In the genomic region with DNA sequence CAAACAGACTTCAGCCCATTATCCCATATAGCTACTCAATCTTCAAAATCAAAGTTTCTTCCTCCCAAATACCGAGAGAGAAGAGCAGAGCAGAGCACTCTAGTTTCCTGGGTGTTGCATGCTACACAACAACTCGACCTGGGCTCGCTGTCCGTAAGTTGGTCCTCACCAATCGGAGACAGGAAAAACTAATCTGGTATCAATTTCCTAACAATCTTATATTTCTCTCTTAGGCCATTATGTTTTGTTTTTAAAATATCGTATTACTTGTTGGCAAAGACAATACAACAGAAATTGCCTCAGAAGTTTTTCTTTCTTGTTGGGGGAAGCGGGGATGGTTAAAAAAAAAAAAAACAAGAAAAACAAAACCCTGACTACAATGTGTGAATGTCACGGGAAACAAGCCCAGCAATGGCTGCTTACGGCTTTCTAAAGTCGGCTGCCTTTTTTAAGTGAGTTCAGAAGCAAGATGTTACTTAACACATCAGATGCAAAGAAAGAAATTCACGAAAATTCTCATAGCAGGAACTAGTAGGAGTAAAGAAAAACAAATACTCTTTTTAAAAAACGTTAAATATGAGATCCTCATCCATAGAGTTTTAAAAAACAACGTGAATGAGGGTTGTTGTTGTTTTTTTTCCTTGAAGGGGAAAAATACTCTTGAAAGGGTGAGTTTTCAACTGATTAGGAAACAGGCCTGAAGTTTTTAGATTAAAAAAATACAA, we compare ENCODE assay signal across 8 cellular contexts.
DNase-seq lines count a peak whose midpoint lies in the region; ATAC-seq and TF ChIP-seq lines count a peak whose summit lies in the region.

No MANE protein-coding gene starts in this region.

- peaks cover 37% of the 10 kb centered on the region for H3K4me1 ChIP-seq in ACC112 (ENCODE audit: control insufficient read depth, insufficient read depth, low read length, unreplicated experiment)
- no peaks in the 10 kb centered on the region for H3K4me1 ChIP-seq in effector memory CD4-positive, alpha-beta T cell (ENCODE audit: control insufficient read depth, insufficient read depth, low read length, poor library complexity, severe bottlenecking)
- peaks cover 25 to 35% of the 10 kb centered on the region in 2 donors for H3K4me1 ChIP-seq in muscle layer of duodenum (ENCODE audit: control insufficient read depth in 1 of 2, insufficient read depth in 2 of 2, low read length in 2 of 2)

- H3K36me3 ChIP-seq in ACC112 (ENCODE audit: insufficient read depth, low read length) (no peaks in the 10 kb centered on the region), muscle layer of duodenum (ENCODE audit: control insufficient read depth in 1 of 2, insufficient read depth in 2 of 2, low read length in 2 of 2) (peaks cover 0 to 28% of the 10 kb centered on the region in 2 donors)
- no peaks in the 10 kb centered on the region for H3K36me3 ChIP-seq in effector memory CD4-positive, alpha-beta T cell (ENCODE audit: control insufficient read depth, insufficient read depth, low read length)

- TF ChIP-seq CTCF in GM10266 (IDR thresholded peaks at IDR 0.05; ENCODE audit: control insufficient read depth, insufficient read depth, low read depth, missing control alignments): no peak

- ATAC-seq in HG02884 (IDR thresholded peaks at IDR 0.05; ENCODE audit: unreplicated experiment): no peak
- no peak for ATAC-seq in GM21717 (IDR thresholded peaks at IDR 0.05; ENCODE audit: unreplicated experiment)

- H3K4me3 ChIP-seq in ACC112 (ENCODE audit: low read depth, low read length) (peak overlapping the region; percentile 82), muscle layer of duodenum (ENCODE audit: low read depth in 1 of 2, low read length in 2 of 2) (peak overlapping the region; percentile 80 to 96)
- peak overlapping the region; percentile 84 for H3K4me3 ChIP-seq in effector memory CD4-positive, alpha-beta T cell (ENCODE audit: insufficient read depth, low read depth, low read length, poor library complexity, severe bottlenecking)

- no peaks in the 10 kb centered on the region for H3K9me3 ChIP-seq in effector memory CD4-positive, alpha-beta T cell (ENCODE audit: control insufficient read depth, low read length)
- H3K9me3 ChIP-seq in muscle layer of duodenum (ENCODE audit: control insufficient read depth in 1 of 2, low read length in 2 of 2): no peaks in the 10 kb centered on the region

- DNase-seq in GM10266 (ENCODE audit: extremely low spot score) (peak; percentile 24), RKO (ENCODE audit: low spot score) (peak; percentile 67)
- no peak for DNase-seq in effector memory CD4-positive, alpha-beta T cell
- no peak for DNase-seq in stimulated activated CD4-positive, alpha-beta T cell treated with anti-CD3 and anti-CD28 coated beads, Interleukin-4, amount 100 ng/mL, for 24 hours

- H3K27me3 ChIP-seq in ACC112 (ENCODE audit: insufficient read depth, low read length) (no peaks in the 10 kb centered on the region), muscle layer of duodenum (ENCODE audit: low read depth, low read length) (no peaks in the 10 kb centered on the region)
- no peaks in the 10 kb centered on the region for H3K27me3 ChIP-seq in effector memory CD4-positive, alpha-beta T cell (replicated peaks; ENCODE audit: control insufficient read depth, insufficient read depth, low read length, poor library complexity, severe bottlenecking)

- H2AFZ ChIP-seq in ACC112 (ENCODE audit: low read length, unreplicated experiment): no peak overlapping the region

- peaks cover 57% of the 10 kb centered on the region for H3K79me2 ChIP-seq in ACC112 (ENCODE audit: control insufficient read depth, insufficient read depth, low read length, unreplicated experiment)

- H3K27ac ChIP-seq in ACC112 (ENCODE audit: low read depth, low read length) (peak overlapping the region; percentile 98), muscle layer of duodenum (ENCODE audit: low read length) (peak overlapping the region; percentile 97)
- H3K27ac ChIP-seq in effector memory CD4-positive, alpha-beta T cell (ENCODE audit: insufficient read depth, low read length, poor library complexity, severe bottlenecking): peak overlapping the region; percentile 85

Comparison
In these comparisons a context has a peak if more than half of its experiments do, and no peak if none do; other contexts are left out.
1. DNase-seq: peak in GM10266 (single experiment) and RKO (single experiment); none in effector memory CD4-positive, alpha-beta T cell (0 of 3) and stimulated activated CD4-positive, alpha-beta T cell treated with anti-CD3 and anti-CD28 coated beads, Interleukin-4, amount 100 ng/mL, for 24 hours (single experiment).
2. Peak in every context shown above with its lines, with median percentiles within 50 percentile points of each other: H3K27ac ChIP-seq and H3K4me3 ChIP-seq.